ENCODE assay signal across 1 cellular context in the genomic region with DNA sequence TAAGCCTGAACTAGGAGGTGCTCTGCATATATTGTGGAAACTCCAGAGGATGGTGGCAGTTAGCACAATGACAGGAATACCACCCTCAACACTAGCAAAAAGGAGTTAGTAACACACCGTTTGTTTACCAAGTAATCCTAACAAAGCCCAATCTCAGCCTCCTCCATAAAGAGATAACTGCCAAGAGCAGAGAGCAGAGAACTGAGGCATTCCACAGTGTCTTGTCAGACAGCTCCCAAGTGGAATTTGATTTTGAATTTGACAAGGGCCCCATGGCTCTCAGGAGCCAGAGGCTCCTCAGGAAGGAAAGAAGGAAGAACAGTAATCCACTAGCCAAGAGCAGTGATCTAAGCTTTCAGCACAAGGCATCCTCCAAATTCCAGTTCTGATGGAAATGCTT.
TF ChIP-seq lines count a peak whose summit lies in the region.

No MANE protein-coding gene starts in this region.

TF ChIP-seq in IMR-90, 13 proteins besides CTCF, POLR2A, EP300 and RAD21 (continued from another document):
- TF ChIP-seq MXI1 (IDR thresholded peaks at IDR 0.05; ENCODE audit: borderline replicate concordance, low read depth, low read length) (no peak), NFE2L2 (IDR thresholded peaks at IDR 0.05; ENCODE audit: low read depth, low read length) (no peak)
